Comparison of ENCODE assay signal across 1 cellular context in the genomic region with DNA sequence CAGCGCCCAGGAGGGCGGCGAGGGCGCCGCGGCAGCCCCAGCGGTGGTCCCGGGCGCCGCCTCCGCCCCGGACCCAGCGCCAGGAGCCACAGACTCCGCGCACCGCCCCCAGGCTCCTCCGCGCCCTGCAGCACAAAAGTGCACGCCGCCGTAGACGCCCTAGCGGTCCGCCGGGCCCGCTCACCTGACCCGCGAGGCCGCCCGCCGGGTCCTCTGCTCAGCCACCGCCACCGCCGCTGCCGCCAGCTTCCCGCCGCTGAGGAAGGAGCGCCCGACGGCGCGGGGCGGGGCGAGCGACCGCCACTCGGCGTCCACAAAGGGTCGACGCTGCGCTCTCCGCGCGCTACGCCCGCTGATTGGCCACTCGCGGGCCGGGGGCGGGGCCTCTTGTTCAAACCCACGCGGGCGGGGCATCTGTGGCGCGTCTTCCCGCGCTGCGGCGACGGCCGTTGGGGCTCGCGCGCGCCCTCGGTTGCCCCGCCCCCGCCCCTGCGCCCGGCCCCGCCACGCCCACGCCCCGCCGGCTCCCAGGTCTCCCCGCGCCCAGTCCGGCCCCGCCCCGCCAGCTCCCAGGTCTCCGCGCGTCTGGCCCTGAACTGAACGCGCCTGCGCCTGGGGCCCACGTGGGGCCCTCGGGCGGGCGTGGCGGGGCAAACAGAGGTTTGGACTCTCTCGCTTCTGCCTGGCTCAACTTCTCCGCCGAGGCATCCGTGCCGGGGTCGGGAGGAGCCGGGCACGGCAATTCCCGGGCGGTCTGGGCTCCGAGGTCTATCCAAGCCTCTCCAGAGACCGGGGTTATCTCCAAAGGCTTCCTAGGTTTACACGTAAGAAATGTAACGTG.
TF ChIP-seq lines count a peak whose summit lies in the region.

A gene (minus strand): TSS at position 269 of the 841 bp plus-strand sequence. CDS start 9,154 bp downstream, outside the sequence.

TF ChIP-seq in K562, 482 proteins besides CTCF, POLR2A, EP300 and RAD21 (continued from another document and continues in another):
- TF ChIP-seq, protein P1, sequence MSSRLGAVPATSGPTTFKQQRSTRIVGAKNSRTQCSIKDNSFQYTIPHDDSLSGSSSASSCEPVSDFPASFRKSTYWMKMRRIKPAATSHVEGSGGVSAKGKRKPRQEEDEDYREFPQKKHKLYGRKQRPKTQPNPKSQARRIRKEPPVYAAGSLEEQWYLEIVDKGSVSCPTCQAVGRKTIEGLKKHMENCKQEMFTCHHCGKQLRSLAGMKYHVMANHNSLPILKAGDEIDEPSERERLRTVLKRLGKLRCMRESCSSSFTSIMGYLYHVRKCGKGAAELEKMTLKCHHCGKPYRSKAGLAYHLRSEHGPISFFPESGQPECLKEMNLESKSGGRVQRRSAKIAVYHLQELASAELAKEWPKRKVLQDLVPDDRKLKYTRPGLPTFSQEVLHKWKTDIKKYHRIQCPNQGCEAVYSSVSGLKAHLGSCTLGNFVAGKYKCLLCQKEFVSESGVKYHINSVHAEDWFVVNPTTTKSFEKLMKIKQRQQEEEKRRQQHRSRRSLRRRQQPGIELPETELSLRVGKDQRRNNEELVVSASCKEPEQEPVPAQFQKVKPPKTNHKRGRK (tag; IDR thresholded peaks at IDR 0.05) = no peak
- TF ChIP-seq, protein P2, sequence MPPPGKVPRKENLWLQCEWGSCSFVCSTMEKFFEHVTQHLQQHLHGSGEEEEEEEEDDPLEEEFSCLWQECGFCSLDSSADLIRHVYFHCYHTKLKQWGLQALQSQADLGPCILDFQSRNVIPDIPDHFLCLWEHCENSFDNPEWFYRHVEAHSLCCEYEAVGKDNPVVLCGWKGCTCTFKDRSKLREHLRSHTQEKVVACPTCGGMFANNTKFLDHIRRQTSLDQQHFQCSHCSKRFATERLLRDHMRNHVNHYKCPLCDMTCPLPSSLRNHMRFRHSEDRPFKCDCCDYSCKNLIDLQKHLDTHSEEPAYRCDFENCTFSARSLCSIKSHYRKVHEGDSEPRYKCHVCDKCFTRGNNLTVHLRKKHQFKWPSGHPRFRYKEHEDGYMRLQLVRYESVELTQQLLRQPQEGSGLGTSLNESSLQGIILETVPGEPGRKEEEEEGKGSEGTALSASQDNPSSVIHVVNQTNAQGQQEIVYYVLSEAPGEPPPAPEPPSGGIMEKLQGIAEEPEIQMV (tag; conservative IDR thresholded peaks at IDR 0.05; ENCODE audit: low read depth) = no peak
- TF ChIP-seq ZBED1 (IDR thresholded peaks at IDR 0.05) = no peak
- no peak for TF ChIP-seq MEIS2 (IDR thresholded peaks at IDR 0.05; ENCODE audit: partially characterized antibody)
- TF ChIP-seq ETV1 (tag; conservative IDR thresholded peaks at IDR 0.05; ENCODE audit: low read depth) = no peak
- no peak for TF ChIP-seq XRCC4 (IDR thresholded peaks at IDR 0.05; ENCODE audit: extremely low read depth, insufficient read depth, insufficient read length)
- TF ChIP-seq, protein P3, sequence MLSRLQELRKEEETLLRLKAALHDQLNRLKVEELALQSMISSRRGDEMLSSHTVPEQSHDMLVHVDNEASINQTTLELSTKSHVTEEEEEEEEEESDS (CRISPR knock-in tag; IDR thresholded peaks at IDR 0.05) = no peak
- TF ChIP-seq PHF20 (IDR thresholded peaks at IDR 0.05; ENCODE audit: partially characterized antibody) = no peak
- no peak for TF ChIP-seq ZNF239 (CRISPR knock-in tag; IDR thresholded peaks at IDR 0.05)
- no peak for TF ChIP-seq ZNF76 (CRISPR knock-in tag; IDR thresholded peaks at IDR 0.05; ENCODE audit: borderline replicate concordance)
- no peak for TF ChIP-seq EWSR1 (IDR thresholded peaks at IDR 0.05; ENCODE audit: borderline replicate concordance, low read depth, partially characterized antibody)
- no peak for TF ChIP-seq NCOR1 (IDR thresholded peaks at IDR 0.05)
- TF ChIP-seq POLR2AphosphoS5 (IDR thresholded peaks at IDR 0.05; ENCODE audit: control insufficient read depth, insufficient read depth, low read depth, low read length) = peak; percentile 66
- TF ChIP-seq, protein P4, sequence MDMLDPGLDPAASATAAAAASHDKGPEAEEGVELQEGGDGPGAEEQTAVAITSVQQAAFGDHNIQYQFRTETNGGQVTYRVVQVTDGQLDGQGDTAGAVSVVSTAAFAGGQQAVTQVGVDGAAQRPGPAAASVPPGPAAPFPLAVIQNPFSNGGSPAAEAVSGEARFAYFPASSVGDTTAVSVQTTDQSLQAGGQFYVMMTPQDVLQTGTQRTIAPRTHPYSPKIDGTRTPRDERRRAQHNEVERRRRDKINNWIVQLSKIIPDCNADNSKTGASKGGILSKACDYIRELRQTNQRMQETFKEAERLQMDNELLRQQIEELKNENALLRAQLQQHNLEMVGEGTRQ (CRISPR knock-in tag; IDR thresholded peaks at IDR 0.05) = peak; percentile 93
- no peak for TF ChIP-seq ZNF232 (CRISPR knock-in tag; IDR thresholded peaks at IDR 0.05)
- TF ChIP-seq COPS2 (conservative IDR thresholded peaks at IDR 0.05) = no peak
- TF ChIP-seq CBFB (CRISPR knock-in tag; IDR thresholded peaks at IDR 0.05) = no peak
- TF ChIP-seq, protein P5, sequence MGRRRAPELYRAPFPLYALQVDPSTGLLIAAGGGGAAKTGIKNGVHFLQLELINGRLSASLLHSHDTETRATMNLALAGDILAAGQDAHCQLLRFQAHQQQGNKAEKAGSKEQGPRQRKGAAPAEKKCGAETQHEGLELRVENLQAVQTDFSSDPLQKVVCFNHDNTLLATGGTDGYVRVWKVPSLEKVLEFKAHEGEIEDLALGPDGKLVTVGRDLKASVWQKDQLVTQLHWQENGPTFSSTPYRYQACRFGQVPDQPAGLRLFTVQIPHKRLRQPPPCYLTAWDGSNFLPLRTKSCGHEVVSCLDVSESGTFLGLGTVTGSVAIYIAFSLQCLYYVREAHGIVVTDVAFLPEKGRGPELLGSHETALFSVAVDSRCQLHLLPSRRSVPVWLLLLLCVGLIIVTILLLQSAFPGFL (CRISPR knock-in tag; IDR thresholded peaks at IDR 0.05) = no peak
- no peak for TF ChIP-seq ZNF146 (CRISPR knock-in tag; IDR thresholded peaks at IDR 0.05; ENCODE audit: unreplicated experiment)
- no peak for TF ChIP-seq ILF3 (IDR thresholded peaks at IDR 0.05; ENCODE audit: borderline replicate concordance)
- TF ChIP-seq HOXB6 (CRISPR knock-in tag; IDR thresholded peaks at IDR 0.05; ENCODE audit: borderline replicate concordance) = no peak
- TF ChIP-seq, protein P6, sequence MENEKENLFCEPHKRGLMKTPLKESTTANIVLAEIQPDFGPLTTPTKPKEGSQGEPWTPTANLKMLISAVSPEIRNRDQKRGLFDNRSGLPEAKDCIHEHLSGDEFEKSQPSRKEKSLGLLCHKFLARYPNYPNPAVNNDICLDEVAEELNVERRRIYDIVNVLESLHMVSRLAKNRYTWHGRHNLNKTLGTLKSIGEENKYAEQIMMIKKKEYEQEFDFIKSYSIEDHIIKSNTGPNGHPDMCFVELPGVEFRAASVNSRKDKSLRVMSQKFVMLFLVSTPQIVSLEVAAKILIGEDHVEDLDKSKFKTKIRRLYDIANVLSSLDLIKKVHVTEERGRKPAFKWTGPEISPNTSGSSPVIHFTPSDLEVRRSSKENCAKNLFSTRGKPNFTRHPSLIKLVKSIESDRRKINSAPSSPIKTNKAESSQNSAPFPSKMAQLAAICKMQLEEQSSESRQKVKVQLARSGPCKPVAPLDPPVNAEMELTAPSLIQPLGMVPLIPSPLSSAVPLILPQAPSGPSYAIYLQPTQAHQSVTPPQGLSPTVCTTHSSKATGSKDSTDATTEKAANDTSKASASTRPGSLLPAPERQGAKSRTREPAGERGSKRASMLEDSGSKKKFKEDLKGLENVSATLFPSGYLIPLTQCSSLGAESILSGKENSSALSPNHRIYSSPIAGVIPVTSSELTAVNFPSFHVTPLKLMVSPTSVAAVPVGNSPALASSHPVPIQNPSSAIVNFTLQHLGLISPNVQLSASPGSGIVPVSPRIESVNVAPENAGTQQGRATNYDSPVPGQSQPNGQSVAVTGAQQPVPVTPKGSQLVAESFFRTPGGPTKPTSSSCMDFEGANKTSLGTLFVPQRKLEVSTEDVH (IDR thresholded peaks at IDR 0.05; ENCODE audit: low read depth, partially characterized antibody) = no peak
- no peak for TF ChIP-seq KAT7 (CRISPR knock-in tag; IDR thresholded peaks at IDR 0.05; ENCODE audit: borderline replicate concordance)
- TF ChIP-seq ZNF23 (CRISPR knock-in tag; IDR thresholded peaks at IDR 0.05) = no peak
- 0 out of 2 replicates have a peak, but pooled peaks have one; percentile 9 for TF ChIP-seq ESRRA (IDR thresholded peaks at IDR 0.05; ENCODE audit: borderline replicate concordance, low read depth)
- TF ChIP-seq, protein P7, sequence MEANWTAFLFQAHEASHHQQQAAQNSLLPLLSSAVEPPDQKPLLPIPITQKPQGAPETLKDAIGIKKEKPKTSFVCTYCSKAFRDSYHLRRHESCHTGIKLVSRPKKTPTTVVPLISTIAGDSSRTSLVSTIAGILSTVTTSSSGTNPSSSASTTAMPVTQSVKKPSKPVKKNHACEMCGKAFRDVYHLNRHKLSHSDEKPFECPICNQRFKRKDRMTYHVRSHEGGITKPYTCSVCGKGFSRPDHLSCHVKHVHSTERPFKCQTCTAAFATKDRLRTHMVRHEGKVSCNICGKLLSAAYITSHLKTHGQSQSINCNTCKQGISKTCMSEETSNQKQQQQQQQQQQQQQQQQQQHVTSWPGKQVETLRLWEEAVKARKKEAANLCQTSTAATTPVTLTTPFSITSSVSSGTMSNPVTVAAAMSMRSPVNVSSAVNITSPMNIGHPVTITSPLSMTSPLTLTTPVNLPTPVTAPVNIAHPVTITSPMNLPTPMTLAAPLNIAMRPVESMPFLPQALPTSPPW (CRISPR knock-in tag; IDR thresholded peaks at IDR 0.05) = peak; percentile 87
- TF ChIP-seq, protein P8, sequence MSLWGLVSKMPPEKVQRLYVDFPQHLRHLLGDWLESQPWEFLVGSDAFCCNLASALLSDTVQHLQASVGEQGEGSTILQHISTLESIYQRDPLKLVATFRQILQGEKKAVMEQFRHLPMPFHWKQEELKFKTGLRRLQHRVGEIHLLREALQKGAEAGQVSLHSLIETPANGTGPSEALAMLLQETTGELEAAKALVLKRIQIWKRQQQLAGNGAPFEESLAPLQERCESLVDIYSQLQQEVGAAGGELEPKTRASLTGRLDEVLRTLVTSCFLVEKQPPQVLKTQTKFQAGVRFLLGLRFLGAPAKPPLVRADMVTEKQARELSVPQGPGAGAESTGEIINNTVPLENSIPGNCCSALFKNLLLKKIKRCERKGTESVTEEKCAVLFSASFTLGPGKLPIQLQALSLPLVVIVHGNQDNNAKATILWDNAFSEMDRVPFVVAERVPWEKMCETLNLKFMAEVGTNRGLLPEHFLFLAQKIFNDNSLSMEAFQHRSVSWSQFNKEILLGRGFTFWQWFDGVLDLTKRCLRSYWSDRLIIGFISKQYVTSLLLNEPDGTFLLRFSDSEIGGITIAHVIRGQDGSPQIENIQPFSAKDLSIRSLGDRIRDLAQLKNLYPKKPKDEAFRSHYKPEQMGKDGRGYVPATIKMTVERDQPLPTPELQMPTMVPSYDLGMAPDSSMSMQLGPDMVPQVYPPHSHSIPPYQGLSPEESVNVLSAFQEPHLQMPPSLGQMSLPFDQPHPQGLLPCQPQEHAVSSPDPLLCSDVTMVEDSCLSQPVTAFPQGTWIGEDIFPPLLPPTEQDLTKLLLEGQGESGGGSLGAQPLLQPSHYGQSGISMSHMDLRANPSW (CRISPR knock-in tag; IDR thresholded peaks at IDR 0.05) = no peak
- TF ChIP-seq NRF1 (conservative IDR thresholded peaks at IDR 0.05 in 1 of 2, IDR thresholded peaks at IDR 0.05 in 1 of 2) = peak; percentile 86 to 88
- peak; percentile 24 for TF ChIP-seq POLR2B (IDR thresholded peaks at IDR 0.05; ENCODE audit: low read depth, partially characterized antibody)
- no peak for TF ChIP-seq GABPB1 (CRISPR knock-in tag; IDR thresholded peaks at IDR 0.05)
- TF ChIP-seq, protein P9, sequence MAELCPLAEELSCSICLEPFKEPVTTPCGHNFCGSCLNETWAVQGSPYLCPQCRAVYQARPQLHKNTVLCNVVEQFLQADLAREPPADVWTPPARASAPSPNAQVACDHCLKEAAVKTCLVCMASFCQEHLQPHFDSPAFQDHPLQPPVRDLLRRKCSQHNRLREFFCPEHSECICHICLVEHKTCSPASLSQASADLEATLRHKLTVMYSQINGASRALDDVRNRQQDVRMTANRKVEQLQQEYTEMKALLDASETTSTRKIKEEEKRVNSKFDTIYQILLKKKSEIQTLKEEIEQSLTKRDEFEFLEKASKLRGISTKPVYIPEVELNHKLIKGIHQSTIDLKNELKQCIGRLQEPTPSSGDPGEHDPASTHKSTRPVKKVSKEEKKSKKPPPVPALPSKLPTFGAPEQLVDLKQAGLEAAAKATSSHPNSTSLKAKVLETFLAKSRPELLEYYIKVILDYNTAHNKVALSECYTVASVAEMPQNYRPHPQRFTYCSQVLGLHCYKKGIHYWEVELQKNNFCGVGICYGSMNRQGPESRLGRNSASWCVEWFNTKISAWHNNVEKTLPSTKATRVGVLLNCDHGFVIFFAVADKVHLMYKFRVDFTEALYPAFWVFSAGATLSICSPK (IDR thresholded peaks at IDR 0.05; ENCODE audit: borderline replicate concordance) = no peak
- TF ChIP-seq, protein P10, sequence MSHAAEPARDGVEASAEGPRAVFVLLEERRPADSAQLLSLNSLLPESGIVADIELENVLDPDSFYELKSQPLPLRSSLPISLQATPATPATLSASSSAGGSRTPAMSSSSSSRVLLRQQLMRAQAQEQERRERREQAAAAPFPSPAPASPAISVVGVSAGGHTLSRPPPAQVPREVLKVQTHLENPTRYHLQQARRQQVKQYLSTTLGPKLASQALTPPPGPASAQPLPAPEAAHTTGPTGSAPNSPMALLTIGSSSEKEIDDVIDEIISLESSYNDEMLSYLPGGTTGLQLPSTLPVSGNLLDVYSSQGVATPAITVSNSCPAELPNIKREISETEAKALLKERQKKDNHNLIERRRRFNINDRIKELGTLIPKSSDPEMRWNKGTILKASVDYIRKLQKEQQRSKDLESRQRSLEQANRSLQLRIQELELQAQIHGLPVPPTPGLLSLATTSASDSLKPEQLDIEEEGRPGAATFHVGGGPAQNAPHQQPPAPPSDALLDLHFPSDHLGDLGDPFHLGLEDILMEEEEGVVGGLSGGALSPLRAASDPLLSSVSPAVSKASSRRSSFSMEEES (CRISPR knock-in tag; IDR thresholded peaks at IDR 0.05) = no peak
- no peak for TF ChIP-seq PTRF (tag; IDR thresholded peaks at IDR 0.05)
- no peak for TF ChIP-seq ZNF707 (CRISPR knock-in tag; conservative IDR thresholded peaks at IDR 0.05)
- TF ChIP-seq CBFA2T3 (IDR thresholded peaks at IDR 0.05) = no peak
- no peak for TF ChIP-seq NFE2L1 (tag; IDR thresholded peaks at IDR 0.05; ENCODE audit: borderline replicate concordance, low read depth)
- TF ChIP-seq ESRRB (CRISPR knock-in tag; IDR thresholded peaks at IDR 0.05; ENCODE audit: borderline replicate concordance) = no peak
- no peak for TF ChIP-seq ZNF133 (CRISPR knock-in tag; IDR thresholded peaks at IDR 0.05)
